16 cellular contexts compared by ENCODE assay signal in genomic region chr1:59819566-59820438, GRCh38. TPM values are rescaled to one million over a fixed set of nuclear protein-coding genes. Genes with fewer than 3 reads are reported as not detected.
DNase-seq lines count a peak whose midpoint lies in the region; ATAC-seq and TF ChIP-seq lines count a peak whose summit lies in the region.
"Had no signal": no experiment of that assay in that cellular context is flagged by ENCODE, and none has a peak within 500 bp of the region (broad histone marks: within the 10 kb centered on the region; RNA-seq: fewer than 3 reads in every experiment).

No MANE protein-coding gene starts in this region.

- H3K4me2 ChIP-seq in Karpas-422 (ENCODE audit: low read depth, low read length, poor library complexity, severe bottlenecking) = no peak overlapping the region
- H3K4me2 ChIP-seq: neural progenitor cell had no signal

- H3K27me3 ChIP-seq in liver (ENCODE audit: control insufficient read depth in 4 of 4, insufficient read depth in 4 of 4, low read length in 3 of 4) = no peaks in the 10 kb centered on the region
- no peaks in the 10 kb centered on the region for H3K27me3 ChIP-seq in Karpas-422 (ENCODE audit: low read length)

- no peaks in the 10 kb centered on the region for H3K9me3 Mint-ChIP-seq in activated T-helper 1 cell treated with anti-CD3 and anti-CD28 coated beads, Interleukin-12 subunit alpha, Interleukin-12 subunit beta, Interleukin-2, Interleukin-4 antibody, amounts not matched to agents 30 ng/mL and 10 ng/mL and 1 ng/mL, durations not matched to agents 14 hours and 24 hours and 36 hours
- H3K9me3 Mint-ChIP-seq: activated CD4-positive, alpha-beta T cell treated with anti-CD3 and anti-CD28 coated beads, Interleukin-2, amount 10 ng/mL, durations not matched to agents 7 days and 5 days; activated naive CD4-positive, alpha-beta T cell treated with anti-CD3 and anti-CD28 coated beads for 36 hours; neural progenitor cell had no signal

- H3K9ac ChIP-seq in liver (ENCODE audit: low read depth in 1 of 2, low read length in 2 of 2) (peak overlapping the region in 1 of 2 donors; percentile 24), Karpas-422 (ENCODE audit: low read length) (no peak overlapping the region)
- H3K9ac ChIP-seq: neural progenitor cell had no signal

- no peaks in the 10 kb centered on the region for H3K27me3 Mint-ChIP-seq in activated T-helper 1 cell treated with anti-CD3 and anti-CD28 coated beads, Interleukin-12 subunit alpha, Interleukin-12 subunit beta, Interleukin-2, Interleukin-4 antibody, amounts not matched to agents 30 ng/mL and 10 ng/mL and 1 ng/mL, durations not matched to agents 14 hours and 24 hours and 36 hours (ENCODE audit: insufficient read depth)
- H3K27me3 Mint-ChIP-seq: activated CD4-positive, alpha-beta T cell treated with anti-CD3 and anti-CD28 coated beads, Interleukin-2, amount 10 ng/mL, durations not matched to agents 7 days and 5 days had no signal

- ATAC-seq in GM18511 (IDR thresholded peaks at IDR 0.05; ENCODE audit: unreplicated experiment) (peak; percentile 68), GM21447 (IDR thresholded peaks at IDR 0.05; ENCODE audit: unreplicated experiment) (peak; percentile 47), HG03432 (IDR thresholded peaks at IDR 0.05; ENCODE audit: unreplicated experiment) (peak; percentile 48)

- no peaks in the 10 kb centered on the region for H3K79me2 ChIP-seq in Karpas-422 (ENCODE audit: low read length)

- H4K20me1 ChIP-seq in Karpas-422 (ENCODE audit: insufficient read depth, low read depth, low read length) = no peaks in the 10 kb centered on the region

- H3K27ac ChIP-seq in liver (ENCODE audit: low read depth in 1 of 2, low read length in 2 of 2) = peak overlapping the region; percentile 67 to 73
- H3K27ac ChIP-seq in Karpas-422 (ENCODE audit: low read length) = no peak overlapping the region
- H3K27ac ChIP-seq: colonic mucosa, neural progenitor cell, sigmoid colon had no signal

- peaks cover 3 to 37% (median 15%) of the 10 kb centered on the region in 4 donors for H3K4me1 ChIP-seq in liver (ENCODE audit: control insufficient read depth in 4 of 4, insufficient read depth in 4 of 4, low read length in 3 of 4)
- H3K4me1 ChIP-seq in Karpas-422 (ENCODE audit: low read length) = no peaks in the 10 kb centered on the region

- no peaks in the 10 kb centered on the region for H3K4me1 Mint-ChIP-seq in activated T-helper 1 cell treated with anti-CD3 and anti-CD28 coated beads, Interleukin-12 subunit alpha, Interleukin-12 subunit beta, Interleukin-2, Interleukin-4 antibody, amounts not matched to agents 30 ng/mL and 10 ng/mL and 1 ng/mL, durations not matched to agents 14 hours and 24 hours and 36 hours (ENCODE audit: low read depth)

- H3K4me3 Mint-ChIP-seq in activated T-helper 1 cell treated with anti-CD3 and anti-CD28 coated beads, Interleukin-12 subunit alpha, Interleukin-12 subunit beta, Interleukin-2, Interleukin-4 antibody, amounts not matched to agents 30 ng/mL and 10 ng/mL and 1 ng/mL, durations not matched to agents 14 hours and 24 hours and 36 hours = no peak overlapping the region
- H3K4me3 Mint-ChIP-seq: activated CD4-positive, alpha-beta T cell treated with anti-CD3 and anti-CD28 coated beads, Interleukin-2, amount 10 ng/mL, durations not matched to agents 7 days and 5 days; activated naive CD4-positive, alpha-beta T cell treated with anti-CD3 and anti-CD28 coated beads for 36 hours; neural progenitor cell had no signal

- H3K36me3 ChIP-seq in liver (ENCODE audit: control insufficient read depth in 4 of 4, insufficient read depth in 3 of 4, low read depth in 1 of 4, low read length in 3 of 4) (peaks cover 0 to 2% (median under 1%) of the 10 kb centered on the region in 4 donors), Karpas-422 (ENCODE audit: insufficient read depth, low read length) (no peaks in the 10 kb centered on the region)
- H3K36me3 ChIP-seq: colonic mucosa, neural progenitor cell, sigmoid colon had no signal

- H3K9me3 ChIP-seq in liver (ENCODE audit: control insufficient read depth in 4 of 4, low read length in 3 of 4) (no peaks in the 10 kb centered on the region), Karpas-422 (ENCODE audit: low read length) (no peaks in the 10 kb centered on the region)
- H3K9me3 ChIP-seq: colonic mucosa, sigmoid colon had no signal

- H3K9me2 ChIP-seq in Karpas-422 (replicated peaks; ENCODE audit: insufficient read depth, low read length) = no peaks in the 10 kb centered on the region

- no peak overlapping the region for H3K27ac Mint-ChIP-seq in activated T-helper 1 cell treated with anti-CD3 and anti-CD28 coated beads, Interleukin-12 subunit alpha, Interleukin-12 subunit beta, Interleukin-2, Interleukin-4 antibody, amounts not matched to agents 30 ng/mL and 10 ng/mL and 1 ng/mL, durations not matched to agents 14 hours and 24 hours and 36 hours
- H3K27ac Mint-ChIP-seq: activated CD4-positive, alpha-beta T cell treated with anti-CD3 and anti-CD28 coated beads, Interleukin-2, amount 10 ng/mL, durations not matched to agents 7 days and 5 days; activated naive CD4-positive, alpha-beta T cell treated with anti-CD3 and anti-CD28 coated beads for 36 hours; neural progenitor cell had no signal

- intact Hi-C loops in activated T-helper 1 cell treated with anti-CD3 and anti-CD28 coated beads, Interleukin-12 subunit alpha, Interleukin-12 subunit beta, Interleukin-2, Interleukin-4 antibody, amounts not matched to agents 30 ng/mL and 10 ng/mL and 1 ng/mL, durations not matched to agents 14 hours and 24 hours and 36 hours (cut with micrococcal nuclease) = loop anchor here (10.0 kb wide), 1 partner anchor 1905 kb away; the partner anchor contains the start of gene TM2D1

- H3K4me3 ChIP-seq in liver (ENCODE audit: low read depth in 1 of 3, low read length in 3 of 3) = no peak overlapping the region
- no peak overlapping the region for H3K4me3 ChIP-seq in Karpas-422 (ENCODE audit: low read length)
- H3K4me3 ChIP-seq: colonic mucosa, neural progenitor cell, sigmoid colon had no signal

- DNase-seq in HUDEP-2 (lab: John Stamatoyannopoulos, UW; ENCODE audit: unreplicated experiment in 76 of 76) = no peak
- no peak for DNase-seq in activated T-helper 1 cell treated with anti-CD3 and anti-CD28 coated beads, Interleukin-12 subunit alpha, Interleukin-12 subunit beta, Interleukin-2, Interleukin-4 antibody, amounts not matched to agents 30 ng/mL and 10 ng/mL and 1 ng/mL, durations not matched to agents 14 hours and 24 hours and 36 hours (ENCODE audit: low spot score)
- DNase-seq in NCI-H524 treated with DMSO at 0.1 percent for 48 hours (lab: John Stamatoyannopoulos, UW) = no peak
- no peak for DNase-seq in Karpas-422
- DNase-seq: activated CD4-positive, alpha-beta T cell treated with anti-CD3 and anti-CD28 coated beads, Interleukin-2, amount 10 ng/mL, durations not matched to agents 7 days and 5 days; activated naive CD4-positive, alpha-beta T cell treated with anti-CD3 and anti-CD28 coated beads for 36 hours; colonic mucosa; mesendoderm; sigmoid colon; stimulated activated CD4-positive, alpha-beta T cell treated with anti-CD3 and anti-CD28 coated beads, Interleukin-2, amount 100 ng/mL, for 24 hours had no signal

- TF ChIP-seq RAD21 in liver (IDR thresholded peaks at IDR 0.05) = no peak

- H2AFZ ChIP-seq in Karpas-422 (ENCODE audit: low read length) = no peak overlapping the region
- H2AFZ ChIP-seq: neural progenitor cell had no signal

- no peak for TF ChIP-seq CTCF in liver (IDR thresholded peaks at IDR 0.05; ENCODE audit: low read depth, low read length, missing input control)

- H3K36me3 Mint-ChIP-seq in activated T-helper 1 cell treated with anti-CD3 and anti-CD28 coated beads, Interleukin-12 subunit alpha, Interleukin-12 subunit beta, Interleukin-2, Interleukin-4 antibody, amounts not matched to agents 30 ng/mL and 10 ng/mL and 1 ng/mL, durations not matched to agents 14 hours and 24 hours and 36 hours (ENCODE audit: low read depth) = no peaks in the 10 kb centered on the region
- H3K36me3 Mint-ChIP-seq: neural progenitor cell had no signal

TF ChIP-seq in liver, 16 proteins besides CTCF, POLR2A, EP300 and RAD21:
- TF ChIP-seq FOXA2 (IDR thresholded peaks at IDR 0.05) (no peak), REST (IDR thresholded peaks at IDR 0.05) (no peak), GABPA (IDR thresholded peaks at IDR 0.05 in 1 of 2, conservative IDR thresholded peaks at IDR 0.05 in 1 of 2) (no peak), SP1 (IDR thresholded peaks at IDR 0.05) (no peak), EGR1 (IDR thresholded peaks at IDR 0.05; ENCODE audit: low read depth in 2 of 2) (no peak), YY1 (IDR thresholded peaks at IDR 0.05) (no peak), JUND (IDR thresholded peaks at IDR 0.05) (no peak)

RNA-seq across cellular contexts. Expression of gene HOOK1, which starts 5.1 kb away (rescaled TPM):
- 10 to 100 TPM; 24.7 to 33.4 TPM for total RNA-seq in liver
- polyA plus RNA-seq in liver = 10 to 100 TPM; 10.3 TPM
- 1.8 and 2.4 TPM in 2 replicates for total RNA-seq in activated T-helper 1 cell treated with anti-CD3 and anti-CD28 coated beads, Interleukin-12 subunit alpha, Interleukin-12 subunit beta, Interleukin-2, Interleukin-4 antibody, amounts not matched to agents 30 ng/mL and 10 ng/mL and 1 ng/mL, durations not matched to agents 14 hours and 24 hours and 36 hours
- not detected in 2 replicates for total RNA-seq in Karpas-422 (2014; rRNA removed; shearing (Covaris generic); ENCODE audit: low replicate concordance)
- total RNA-seq: RPMI7951 had no signal
